In genomic region chr3:64740232-64740631, GRCh38 we compare ENCODE assay signal across 1 cellular context.
TF ChIP-seq lines count a peak whose summit lies in the region.

No MANE protein-coding gene starts in this region.

TF ChIP-seq in IMR-90, 13 proteins besides CTCF, POLR2A, EP300 and RAD21 (continued from another document):
- no peak for TF ChIP-seq USF2 (IDR thresholded peaks at IDR 0.05; ENCODE audit: low read depth, low read length)
- no peak for TF ChIP-seq RCOR1 (IDR thresholded peaks at IDR 0.05; ENCODE audit: insufficient replicate concordance, low read length)
- no peak for TF ChIP-seq FOS (IDR thresholded peaks at IDR 0.05; ENCODE audit: low read depth, low read length)
- no peak for TF ChIP-seq BHLHE40 (IDR thresholded peaks at IDR 0.05; ENCODE audit: low read depth, low read length)
- TF ChIP-seq ELK1 (IDR thresholded peaks at IDR 0.05; ENCODE audit: borderline replicate concordance, low read depth, low read length), result no peak
- TF ChIP-seq MAFK (IDR thresholded peaks at IDR 0.05; ENCODE audit: low read depth, low read length), result no peak
- TF ChIP-seq MAZ (IDR thresholded peaks at IDR 0.05; ENCODE audit: borderline replicate concordance, low read depth, low read length), result no peak
- no peak for TF ChIP-seq SMC3 (IDR thresholded peaks at IDR 0.05; ENCODE audit: low read depth, low read length)
- TF ChIP-seq CEBPB (IDR thresholded peaks at IDR 0.05; ENCODE audit: low read depth, low read length), result no peak
